In the genomic region with DNA sequence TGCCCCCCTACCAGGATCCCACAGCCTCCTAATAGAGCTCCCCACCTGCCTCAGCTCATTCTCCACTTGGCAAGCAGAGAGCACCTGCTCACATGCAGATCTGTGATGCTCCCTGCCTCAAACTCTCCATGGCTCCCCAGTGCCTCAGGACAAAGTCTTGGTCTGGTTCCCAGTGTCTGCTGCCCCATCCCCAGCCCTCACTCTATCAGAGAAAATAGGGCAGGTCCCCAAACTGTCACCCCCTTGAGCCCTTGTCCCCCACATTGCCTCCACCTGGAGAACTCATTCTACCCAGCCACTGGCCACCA, we compare ENCODE assay signal across 21 cellular contexts. TPM values are rescaled to one million over a fixed set of nuclear protein-coding genes. Genes with fewer than 3 reads are reported as not detected.
"Had no signal": no experiment of that assay in that cellular context is flagged by ENCODE, and none has a peak within 500 bp of the region (broad histone marks: within the 10 kb centered on the region; RNA-seq: fewer than 3 reads in every experiment).

No MANE protein-coding gene starts in this region.

- H3K27me3 Mint-ChIP-seq: natural killer cell treated with Interleukin-12 subunit alpha and Interleukin-12 subunit beta and Interleukin-15 and Interleukin-18, amount 100 ng/mL, for 72 hours had no signal

- ATAC-seq: natural killer cell treated with Interleukin-12 subunit alpha and Interleukin-12 subunit beta and Interleukin-15 and Interleukin-18, amount 100 ng/mL, for 72 hours had no signal

- H3K36me3 ChIP-seq: cardiac muscle cell, upper lobe of left lung had no signal

- H3K4me3 Mint-ChIP-seq: activated naive CD4-positive, alpha-beta T cell treated with anti-CD3 and anti-CD28 coated beads, Interleukin-2, amount 10 ng/mL, durations not matched to agents 7 days and 5 days; natural killer cell treated with Interleukin-12 subunit alpha and Interleukin-12 subunit beta and Interleukin-15 and Interleukin-18, amount 100 ng/mL, for 72 hours had no signal

- H3K9me3 Mint-ChIP-seq: activated naive CD4-positive, alpha-beta T cell treated with anti-CD3 and anti-CD28 coated beads, Interleukin-2, amount 10 ng/mL, durations not matched to agents 7 days and 5 days; natural killer cell treated with Interleukin-12 subunit alpha and Interleukin-12 subunit beta and Interleukin-15 and Interleukin-18, amount 100 ng/mL, for 72 hours had no signal

- H3K27ac Mint-ChIP-seq: activated naive CD4-positive, alpha-beta T cell treated with anti-CD3 and anti-CD28 coated beads, Interleukin-2, amount 10 ng/mL, durations not matched to agents 7 days and 5 days had no signal

- H3K9ac ChIP-seq: parathyroid adenoma had no signal

- H3K27ac ChIP-seq: cardiac muscle cell, parathyroid adenoma had no signal

- H2AFZ ChIP-seq: parathyroid adenoma had no signal

- H3K4me1 ChIP-seq: parathyroid adenoma had no signal

- H3K79me2 ChIP-seq: parathyroid adenoma had no signal

- FAIRE-seq: frontal cortex had no signal

- H3K27me3 ChIP-seq: cardiac muscle cell, testis, upper lobe of left lung had no signal

- H3K4me3 ChIP-seq: cardiac muscle cell, testis, upper lobe of left lung had no signal

- DNase-seq: activated CD4-positive, alpha-beta T cell treated with anti-CD3 and anti-CD28 coated beads, Interleukin-2, amount 50 U/mL, for 4 hours; activated effector memory CD4-positive, alpha-beta T cell treated with anti-CD3 and anti-CD28 coated beads, Interleukin-2, amount 50 U/mL, for 16 hours; activated naive CD4-positive, alpha-beta T cell treated with anti-CD3 and anti-CD28 coated beads, Interleukin-2, amount 10 ng/mL, durations not matched to agents 7 days and 5 days; activated T-cell treated with anti-CD3 and anti-CD28 coated beads, Interleukin-2, amount 50 U/mL, for 48 hours; effector CD8-positive, alpha-beta T cell; erythroblast; head of caudate nucleus; hypothalamus; left ventricle myocardium superior; mammary epithelial cell; midbrain; stimulated activated CD4-positive, alpha-beta T cell treated with anti-CD3 and anti-CD28 coated beads, Interleukin-12 subunit alpha, Interleukin-12 subunit beta, amount 100 ng/mL, for 4 hours; stimulated activated CD4-positive, alpha-beta T cell treated with anti-CD3 and anti-CD28 coated beads, Interleukin-1b, Interleukin-23, amount 100 ng/mL, for 48 hours; T-helper 9 cell; upper lobe of left lung had no signal

- H3K9me3 ChIP-seq: testis, upper lobe of left lung had no signal

- H3K36me3 Mint-ChIP-seq: activated naive CD4-positive, alpha-beta T cell treated with anti-CD3 and anti-CD28 coated beads, Interleukin-2, amount 10 ng/mL, durations not matched to agents 7 days and 5 days; natural killer cell treated with Interleukin-12 subunit alpha and Interleukin-12 subunit beta and Interleukin-15 and Interleukin-18, amount 100 ng/mL, for 72 hours had no signal

RNA-seq across cellular contexts. Expression of a gene that starts 20.8 kb away (rescaled TPM):
- total RNA-seq: T-helper 1 cell treated with Interleukin-12 subunit alpha and Interleukin-12 subunit beta and Interleukin-4 antibody, amounts not matched to agents 30 ng/mL and 1 ng/mL, for 36 hours had no signal
- polyA plus RNA-seq: cardiac muscle cell, mammary epithelial cell had no signal
